ENCODE assay signal across 17 cellular contexts in genomic region chr2:58377181-58377580, GRCh38.
"Had no signal": no experiment of that assay in that cellular context is flagged by ENCODE, and none has a peak within 500 bp of the region (broad histone marks: within the 10 kb centered on the region; RNA-seq: fewer than 3 reads in every experiment).

No MANE protein-coding gene starts in this region.

- H3K4me1 ChIP-seq: colonic mucosa, gastrocnemius medialis, heart right ventricle, psoas muscle, spleen, stomach had no signal

- H3K27ac ChIP-seq: colonic mucosa, gastrocnemius medialis, heart right ventricle, neutrophil, psoas muscle, spleen, stomach had no signal

- H3K4me3 ChIP-seq: colonic mucosa, gastrocnemius medialis, heart right ventricle, psoas muscle, spleen, stomach had no signal

- DNase-seq: colonic mucosa; effector CD4-positive, alpha-beta T cell; endodermal cell; gastrocnemius medialis; heart right ventricle; hypothalamus; kidney glomerular epithelial cell; naive thymus-derived CD8-positive, alpha-beta T cell; psoas muscle; retina; spleen; stimulated activated naive CD4-positive, alpha-beta T cell; stomach; substantia nigra; trophoblast cell had no signal

- H3K36me3 ChIP-seq: colonic mucosa, gastrocnemius medialis, heart right ventricle, neutrophil, spleen, stomach had no signal

- H3K27me3 ChIP-seq: colonic mucosa, gastrocnemius medialis, heart right ventricle, neutrophil, spleen, stomach had no signal

- H3K9me3 ChIP-seq: colonic mucosa, gastrocnemius medialis, neutrophil, psoas muscle, stomach had no signal

- ATAC-seq: gastrocnemius medialis; heart right ventricle; naive thymus-derived CD8-positive, alpha-beta T cell; psoas muscle; sciatic nerve had no signal
